30 cellular contexts compared by ENCODE assay signal in the genomic region with DNA sequence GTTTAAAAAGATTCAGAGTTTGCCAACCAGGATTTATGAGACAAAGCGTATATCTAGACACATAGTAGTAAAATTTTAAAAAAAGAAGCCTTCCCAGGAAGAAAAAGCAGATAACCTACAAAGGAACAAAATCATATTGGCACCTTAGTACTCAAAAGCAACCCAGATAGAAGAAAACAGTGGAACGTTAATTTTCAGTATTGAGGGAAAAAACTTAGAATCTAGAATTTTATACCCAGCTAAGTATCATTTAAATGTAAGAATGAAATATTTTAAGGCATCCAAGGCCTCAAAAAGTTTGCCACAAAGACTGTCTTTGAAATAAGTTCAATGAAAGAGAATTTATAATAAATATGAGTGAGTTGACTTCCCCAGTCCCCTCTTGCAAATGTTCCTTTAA.
"Had no signal": no experiment of that assay in that cellular context is flagged by ENCODE, and none has a peak within 500 bp of the region (broad histone marks: within the 10 kb centered on the region; RNA-seq: fewer than 3 reads in every experiment).

No MANE protein-coding gene starts in this region.

- H3K4me3 Mint-ChIP-seq: memory B cell; mesothelial cell of epicardium; naive B cell; natural killer cell treated with Interleukin-12 subunit alpha and Interleukin-12 subunit beta and Interleukin-15 and Interleukin-18, amount 100 ng/mL, for 72 hours; neural crest cell; stimulated activated memory B cell treated with anti-CD40 and anti-IgM and Interleukin-4, amounts not matched to agents 10 μg/mL and 1 μg/mL and 100 μg/mL, for 72 hours; type B pancreatic cell had no signal

- H3K27me3 ChIP-seq: esophagus muscularis mucosa, foreskin keratinocyte, gastroesophageal sphincter, heart left ventricle, hepatocyte, neutrophil, spleen, testis, tibial artery had no signal

- H3K27ac Mint-ChIP-seq: memory B cell; mesothelial cell of epicardium; naive B cell; natural killer cell treated with Interleukin-12 subunit alpha and Interleukin-12 subunit beta and Interleukin-15 and Interleukin-18, amount 100 ng/mL, for 72 hours; stimulated activated memory B cell treated with anti-CD40 and anti-IgM and Interleukin-4, amounts not matched to agents 10 μg/mL and 1 μg/mL and 100 μg/mL, for 72 hours; type B pancreatic cell had no signal

- H3K27me3 Mint-ChIP-seq: memory B cell; naive B cell; stimulated activated memory B cell treated with anti-CD40 and anti-IgM and Interleukin-4, amounts not matched to agents 10 μg/mL and 1 μg/mL and 100 μg/mL, for 72 hours; type B pancreatic cell had no signal

- FAIRE-seq: endothelial cell of umbilical vein had no signal

- H3K36me3 ChIP-seq: esophagus muscularis mucosa, gastroesophageal sphincter, heart left ventricle, neutrophil, spleen, tibial artery had no signal

- H3K4me3 ChIP-seq: coronary artery, esophagus muscularis mucosa, gastroesophageal sphincter, heart left ventricle, hepatocyte, lung, mucosa of descending colon, psoas muscle, skin epidermis, spleen, testis, tibial artery had no signal

- H3K9me3 ChIP-seq: esophagus muscularis mucosa, gastroesophageal sphincter, mucosa of descending colon, neutrophil, psoas muscle, testis had no signal

- H2AFZ ChIP-seq: hepatocyte had no signal

- H3K27ac ChIP-seq: coronary artery, esophagus muscularis mucosa, foreskin keratinocyte, gastroesophageal sphincter, heart left ventricle, hepatocyte, neutrophil, psoas muscle, skin epidermis, spleen, testis, tibial artery had no signal

- H3K4me1 ChIP-seq: gastroesophageal sphincter, psoas muscle, spleen, testis had no signal

- DNase-seq: dermis blood vessel endothelial cell; effector memory CD4-positive, alpha-beta T cell; heart left ventricle; left ventricle myocardium superior; mucosa of descending colon; naive B cell; posterior cingulate gyrus; psoas muscle; right cardiac atrium; spleen; stimulated activated CD4-positive, alpha-beta T cell treated with anti-CD3 and anti-CD28 coated beads, Interleukin-4, amount 100 ng/mL, for 4 hours; stimulated activated naive CD8-positive, alpha-beta T cell treated with anti-CD3 and anti-CD28 coated beads, Interleukin-15, Interleukin-2, amounts not matched to agents 100 U/mL and 50 U/mL, for 24 hours; substantia nigra; testis; tibial artery had no signal

- H3K79me2 ChIP-seq: hepatocyte had no signal

- ATAC-seq: foreskin keratinocyte; gastroesophageal sphincter; heart left ventricle; left ventricle myocardium superior; mucosa of descending colon; natural killer cell treated with Interleukin-12 subunit alpha and Interleukin-12 subunit beta and Interleukin-15 and Interleukin-18, amount 100 ng/mL, for 72 hours; psoas muscle; right cardiac atrium; stimulated activated memory B cell treated with anti-CD40 and anti-IgM and Interleukin-4, amounts not matched to agents 10 μg/mL and 1 μg/mL and 100 μg/mL, for 72 hours; stimulated activated naive CD8-positive, alpha-beta T cell treated with anti-CD3 and anti-CD28 coated beads, Interleukin-15, Interleukin-2, amounts not matched to agents 100 U/mL and 50 U/mL, for 24 hours had no signal

- H3K4me2 ChIP-seq: hepatocyte had no signal

- H3K36me3 Mint-ChIP-seq: memory B cell; mesothelial cell of epicardium; stimulated activated memory B cell treated with anti-CD40 and anti-IgM and Interleukin-4, amounts not matched to agents 10 μg/mL and 1 μg/mL and 100 μg/mL, for 72 hours; type B pancreatic cell had no signal

- H3K4me1 Mint-ChIP-seq: memory B cell; mesothelial cell of epicardium; naive B cell; stimulated activated memory B cell treated with anti-CD40 and anti-IgM and Interleukin-4, amounts not matched to agents 10 μg/mL and 1 μg/mL and 100 μg/mL, for 72 hours had no signal
